ENCODE assay signal across 8 cellular contexts in genomic region chr10:69800109-69800508, GRCh38. TPM values are rescaled to one million over a fixed set of nuclear protein-coding genes. Genes with fewer than 3 reads are reported as not detected.
DNase-seq lines count a peak whose midpoint lies in the region; ATAC-seq, FAIRE-seq and TF ChIP-seq lines count a peak whose summit lies in the region.

No MANE protein-coding gene starts in this region.

- no peak overlapping the region for H3K9ac ChIP-seq in SK-N-MC (ENCODE audit: insufficient read length)

- no peak for FAIRE-seq in GM12891 (lab: Jason Lieb, UNC)

- in situ Hi-C loops in HAP-1 (cut with MboI; ENCODE audit: low sequenced_read_pairs), result no loop called here

- no peak overlapping the region for H3K4me3 ChIP-seq in BE2C (ENCODE audit: low read depth, low read length)
- no peak overlapping the region for H3K4me3 ChIP-seq in HAP-1
- no peak overlapping the region for H3K4me3 ChIP-seq in SK-N-MC
- no peak overlapping the region for H3K4me3 ChIP-seq in foreskin fibroblast (ENCODE audit: low read depth in 1 of 2, low read length in 2 of 2)

- peak; percentile 89 for TF ChIP-seq CTCF in BE2C (IDR thresholded peaks at IDR 0.05; ENCODE audit: low read depth, low read length)
- peak; percentile 83 for TF ChIP-seq CTCF in foreskin fibroblast (IDR thresholded peaks at IDR 0.05; ENCODE audit: low read depth, low read length)

- no peak for ATAC-seq in HG02981 (IDR thresholded peaks at IDR 0.05; ENCODE audit: unreplicated experiment)

- H3K36me3 ChIP-seq in BE2C (no peaks in the 10 kb centered on the region), HAP-1 (replicated peaks) (no peaks in the 10 kb centered on the region), SK-N-MC (ENCODE audit: insufficient read depth, low read length) (no peaks in the 10 kb centered on the region)

- H3K4me1 ChIP-seq in BE2C, result no peaks in the 10 kb centered on the region
- H3K4me1 ChIP-seq in HAP-1, result peaks cover 2% of the 10 kb centered on the region

- DNase-seq in BE2C, result peak; percentile 70
- peak; percentile 38 to 74 for DNase-seq in HAP-1 (ENCODE audit: low spot score in 2 of 2)
- DNase-seq in SK-N-MC (ENCODE audit: low read depth, low spot score), result peak; percentile 5
- DNase-seq in foreskin fibroblast, result peak; percentile 48 to 84
- peak; percentile 65 for DNase-seq in retina
- DNase-seq in T-helper 2 cell, result no peak
- no peak for DNase-seq in GM12891 (ENCODE audit: insufficient read length, low spot score)

- H3K9me3 ChIP-seq in BE2C (no peaks in the 10 kb centered on the region; the same call in 1 of the 2 replicates), HAP-1 (no peaks in the 10 kb centered on the region), SK-N-MC (ENCODE audit: low read depth, low read length) (no peaks in the 10 kb centered on the region)

- TF ChIP-seq POLR2A in GM12891 (IDR thresholded peaks at IDR 0.05; ENCODE audit: low read depth, low read length), result no peak

- H3K27me3 ChIP-seq in BE2C, result peaks cover 29% of the 10 kb centered on the region
- H3K27me3 ChIP-seq in HAP-1 (ENCODE audit: low read depth), result peaks cover 31% of the 10 kb centered on the region

- no peak overlapping the region for H3K27ac ChIP-seq in SK-N-MC

TF ChIP-seq in GM12891, 5 proteins besides CTCF, POLR2A, EP300 and RAD21:
- TF ChIP-seq POLR2AphosphoS5 (IDR thresholded peaks at IDR 0.05; ENCODE audit: low read depth, low read length) (no peak), PAX5 (IDR thresholded peaks at IDR 0.05; ENCODE audit: insufficient read depth, low read length, severe bottlenecking) (no peak), SPI1 (IDR thresholded peaks at IDR 0.05; ENCODE audit: low read depth, low read length) (no peak), POU2F2 (IDR thresholded peaks at IDR 0.05; ENCODE audit: low read depth, low read length) (no peak), TAF1 (IDR thresholded peaks at IDR 0.05; ENCODE audit: low read depth, low read length) (no peak)

RNA-seq across cellular contexts. Expression of gene COL13A1, which starts 1.6 kb away (rescaled TPM):
- polyA plus RNA-seq in BE2C (2012; ENCODE audit: insufficient read depth, insufficient read length, low read depth), result 1.1 TPM
- 0.03 TPM for polyA plus RNA-seq in GM12891 (2012; ENCODE audit: low read depth, missing spikeins)

Comparison
In these comparisons a context has a peak if more than half of its experiments do, and no peak if none do; other contexts are left out.
1. DNase-seq: peak in BE2C (single experiment), HAP-1 (2 of 2), SK-N-MC (single experiment), foreskin fibroblast (2 of 2) and retina (single experiment); none in T-helper 2 cell (0 of 5) and GM12891 (single experiment).